8 cellular contexts compared by ENCODE assay signal in the genomic region with DNA sequence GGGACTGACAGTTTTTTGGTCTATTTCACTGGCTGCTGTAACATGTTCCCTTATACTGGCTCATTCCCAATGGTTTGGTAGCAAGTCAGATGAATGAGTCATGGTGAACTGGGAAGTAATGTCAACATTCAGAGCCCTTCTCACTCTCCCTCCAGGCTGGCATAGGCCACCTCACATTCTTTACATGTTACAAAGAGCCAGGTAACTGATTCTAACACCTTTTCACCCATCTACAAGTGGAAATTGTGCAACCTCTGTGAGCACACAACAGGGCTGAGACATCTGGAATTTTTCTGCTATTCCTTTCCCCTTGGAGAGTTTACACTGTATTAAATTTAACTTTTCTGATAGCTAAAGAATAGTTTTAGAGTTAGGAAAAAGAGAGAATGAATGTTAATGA.
A peak's percentile ranks its signal among the peaks of the same experiment; 100 is the strongest.
DNase-seq lines count a peak whose midpoint lies in the region; ATAC-seq and TF ChIP-seq lines count a peak whose summit lies in the region.

No MANE protein-coding gene starts in this region.

- H3K27ac ChIP-seq in PC-9, result peak overlapping the region; percentile 93
- H3K27ac ChIP-seq in psoas muscle, result no peak overlapping the region

- no peaks in the 10 kb centered on the region for H3K9me3 Mint-ChIP-seq in natural killer cell

- no peaks in the 10 kb centered on the region for H4K20me1 ChIP-seq in PC-9 (ENCODE audit: insufficient read depth)

- no peaks in the 10 kb centered on the region for H3K9me2 ChIP-seq in PC-9 (ENCODE audit: insufficient read depth)

- H3K36me3 ChIP-seq in PC-9 (ENCODE audit: low read depth) (no peaks in the 10 kb centered on the region), psoas muscle (ENCODE audit: insufficient read depth in 1 of 2, low read depth in 1 of 2) (no peaks in the 10 kb centered on the region)

- no peak overlapping the region for H3K4me3 Mint-ChIP-seq in natural killer cell

- H3K4me1 ChIP-seq in PC-9 (replicated peaks; ENCODE audit: insufficient read depth) (peaks cover 43% of the 10 kb centered on the region), psoas muscle (no peaks in the 10 kb centered on the region)

- H3K9me3 ChIP-seq in PC-9 (ENCODE audit: insufficient read depth, low read depth), result no peaks in the 10 kb centered on the region
- no peaks in the 10 kb centered on the region for H3K9me3 ChIP-seq in psoas muscle

- CTCF ChIA-PET in PC-9 (lab: Charles Lee), result interaction anchor here (1.1 kb wide), 1 partner anchor 144 kb away, joined by 5 read pairs; no protein-coding TSS in a partner anchor

- no peaks in the 10 kb centered on the region for H3K79me2 ChIP-seq in PC-9 (ENCODE audit: low read depth)

- H3K36me3 Mint-ChIP-seq in natural killer cell, result no peaks in the 10 kb centered on the region

- BruUV-seq in PC-9 (replicated peaks; lab: Mats Ljungman, UMichigan), result no TSS peak

- peak; percentile 68 to 91 (median 85) for ATAC-seq in psoas muscle
- ATAC-seq in HG02870 (IDR thresholded peaks at IDR 0.05; ENCODE audit: unreplicated experiment), result no peak
- ATAC-seq in natural killer cell, result no peak

- H3K27me3 ChIP-seq in PC-9 (ENCODE audit: insufficient read depth, low read depth), result no peaks in the 10 kb centered on the region
- no peaks in the 10 kb centered on the region for H3K27me3 ChIP-seq in psoas muscle (ENCODE audit: insufficient read depth in 3 of 3, low read length in 2 of 3)

- H3K4me3 ChIP-seq in PC-9 (peak overlapping the region; percentile 30; the same call in 1 of the 2 replicates), fibroblast of mammary gland (ENCODE audit: control insufficient read depth, low read depth, low read length) (no peak overlapping the region), psoas muscle (no peak overlapping the region)

- H3K27me3 Mint-ChIP-seq in natural killer cell (ENCODE audit: low read depth in 2 of 2), result no peaks in the 10 kb centered on the region

- H3K4me2 ChIP-seq in PC-9, result peak overlapping the region; percentile 76

- POLR2A ChIA-PET in PC-9 (lab: Charles Lee; ENCODE audit: unreplicated experiment), result interaction anchor here (0.5 to 0.9 kb wide), 3 partner anchors 68 to 98 kb away, joined by 4 to 8 read pairs (median 5); no protein-coding TSS in a partner anchor

- peak overlapping the region; percentile 43 for H2AFZ ChIP-seq in PC-9

- H3K27ac Mint-ChIP-seq in natural killer cell, result no peak overlapping the region

- no peak for TF ChIP-seq CTCF in PC-9 (conservative IDR thresholded peaks at IDR 0.05)
- TF ChIP-seq CTCF in fibroblast of mammary gland (conservative IDR thresholded peaks at IDR 0.05; ENCODE audit: control insufficient read depth, insufficient read depth, low read depth, low read length), result no peak
- TF ChIP-seq CTCF in psoas muscle (IDR thresholded peaks at IDR 0.05), result no peak
- TF ChIP-seq CTCF in natural killer cell (IDR thresholded peaks at IDR 0.05), result no peak

- H3K4me1 Mint-ChIP-seq in natural killer cell, result no peaks in the 10 kb centered on the region

- DNase-seq in GM03348 (ENCODE audit: low spot score), result peak; percentile 86
- peak; percentile 82 to 100 for DNase-seq in PC-9
- DNase-seq in fibroblast of mammary gland (ENCODE audit: low read depth), result peak; percentile 92
- no peak for DNase-seq in psoas muscle
- DNase-seq in NCI-H2171 (lab: John Stamatoyannopoulos, UW), result no peak
- DNase-seq in NCI-H2107 treated with DMSO at 0.1 percent for 48 hours (lab: John Stamatoyannopoulos, UW; ENCODE audit: unreplicated experiment), result no peak
- no peak for DNase-seq in natural killer cell

- intact Hi-C loops in PC-9 (cut with micrococcal nuclease; ENCODE audit: unreplicated experiment) (loop anchor here (1.0 to 10.0 kb wide), 5 partner anchors 47 to 253 kb away; a partner anchor contains a TSS), psoas muscle (cut with DNase I) (no loop called here), natural killer cell (cut with micrococcal nuclease) (no loop called here)

- peaks cover 33% of the 10 kb centered on the region for H3F3A ChIP-seq in PC-9 (ENCODE audit: insufficient read depth, low read depth)

Comparison
In these comparisons a context has a peak if more than half of its experiments do, and no peak if none do; other contexts are left out.
1. DNase-seq: peak in GM03348 (single experiment), PC-9 (2 of 2) and fibroblast of mammary gland (single experiment); none in psoas muscle (0 of 2), NCI-H2171 (single experiment), NCI-H2107 treated with DMSO at 0.1 percent for 48 hours (single experiment) and natural killer cell (single experiment).
2. ATAC-seq: peak in psoas muscle (4 of 4); none in HG02870 (single experiment) and natural killer cell (0 of 3).